18 cellular contexts compared by ENCODE assay signal in genomic region chr13:95112883-95113282, GRCh38.
"Had no signal": no experiment of that assay in that cellular context is flagged by ENCODE, and none has a peak within 500 bp of the region (broad histone marks: within the 10 kb centered on the region; RNA-seq: fewer than 3 reads in every experiment).

No MANE protein-coding gene starts in this region.

- H3K36me3 ChIP-seq: esophagus squamous epithelium, ovary had no signal

- H3K4me1 Mint-ChIP-seq: central memory CD8-positive, alpha-beta T cell; naive thymus-derived CD4-positive, alpha-beta T cell had no signal

- H3K27ac ChIP-seq: esophagus squamous epithelium, hepatocyte, ovary had no signal

- H2AFZ ChIP-seq: hepatocyte had no signal

- H3K79me2 ChIP-seq: hepatocyte had no signal

- H3K4me2 ChIP-seq: hepatocyte had no signal

- H3K4me3 Mint-ChIP-seq: central memory CD8-positive, alpha-beta T cell; naive thymus-derived CD4-positive, alpha-beta T cell; nephron progenitor cell had no signal

- H3K27me3 ChIP-seq: esophagus squamous epithelium, hepatocyte, ovary had no signal

- DNase-seq: cortex of kidney; esophagus squamous epithelium; foreskin fibroblast; kidney; left colon; left ventricle myocardium superior; naive thymus-derived CD4-positive, alpha-beta T cell; nephron progenitor cell; nucleus accumbens; ovary; right cardiac atrium; small intestine; stimulated activated CD4-positive, alpha-beta T cell treated with anti-CD3 and anti-CD28 coated beads, Interleukin-12 subunit alpha, Interleukin-12 subunit beta, amount 100 ng/mL, for 4 hours; stimulated activated naive CD4-positive, alpha-beta T cell treated with Interleukin-2 at 50 U/mL for 16 hours; trophoblast cell had no signal

- ATAC-seq: left colon; left ventricle myocardium superior; naive thymus-derived CD4-positive, alpha-beta T cell; right cardiac atrium had no signal

- H3K27me3 Mint-ChIP-seq: central memory CD8-positive, alpha-beta T cell; naive thymus-derived CD4-positive, alpha-beta T cell had no signal

- H3K4me3 ChIP-seq: esophagus squamous epithelium, hepatocyte, lung, ovary had no signal

- H3K27ac Mint-ChIP-seq: naive thymus-derived CD4-positive, alpha-beta T cell; nephron progenitor cell had no signal

- H3K9me3 ChIP-seq: esophagus squamous epithelium, ovary had no signal
